Comparison of ENCODE assay signal across 20 cellular contexts in the genomic region with DNA sequence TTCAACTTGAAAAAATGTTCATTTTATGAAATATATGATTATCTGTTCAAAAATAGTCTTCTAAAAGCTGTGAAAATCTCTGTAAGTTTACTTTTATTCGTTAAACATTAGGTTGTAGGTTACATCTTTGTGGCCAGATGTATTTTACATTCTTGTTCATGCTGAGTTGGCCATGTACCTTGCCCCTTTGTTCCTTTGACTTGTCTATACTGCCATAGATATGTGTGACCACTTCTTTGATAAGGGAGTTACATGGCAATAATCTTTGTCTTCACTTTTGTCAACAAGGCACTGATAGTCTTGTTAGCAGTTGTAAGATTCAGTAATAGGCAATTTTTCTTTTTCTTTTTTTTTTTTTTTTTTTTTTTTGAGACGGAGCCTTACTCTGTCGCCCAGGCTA.
"Had no signal": no experiment of that assay in that cellular context is flagged by ENCODE, and none has a peak within 500 bp of the region (broad histone marks: within the 10 kb centered on the region; RNA-seq: fewer than 3 reads in every experiment).

No MANE protein-coding gene starts in this region.

- H3K27ac ChIP-seq: HL-60, RWPE1 had no signal

- FAIRE-seq: HTR-8/SVneo had no signal

- DNase-seq: KBM-7, MV-4-11, NCI-H1048, NCI-H1105, NCI-H1417, NCI-H146, NCI-H1694 treated with DMSO at 0.1 percent for 48 hours, NCI-H1930, NCI-H2081, NCI-H2107, NCI-H2227 treated with DMSO at 0.1 percent for 48 hours, NCI-H524, NCI-H526 treated with DMSO at 0.1 percent for 48 hours, NCI-H748 treated with DMSO at 0.1 percent for 48 hours, SHP77, SK-N-SH, SW 1271 had no signal

- H3K9me3 ChIP-seq: SK-N-SH had no signal
